ENCODE assay signal across 1 cellular context in genomic region chr22:44697423-44698179, GRCh38.
A peak's percentile ranks its signal among the peaks of the same experiment; 100 is the strongest.
TF ChIP-seq lines count a peak whose summit lies in the region.

No MANE protein-coding gene starts in this region.

TF ChIP-seq in K562, 482 proteins besides CTCF, POLR2A, EP300 and RAD21 (continued from another document and continues in another):
- TF ChIP-seq RNF219 (CRISPR knock-in tag; IDR thresholded peaks at IDR 0.05) = no peak
- TF ChIP-seq SMARCB1 (IDR thresholded peaks at IDR 0.05; ENCODE audit: insufficient read length, low read depth) = no peak
- peak; percentile 13; the same call in 1 of the 2 replicates for TF ChIP-seq CREM (IDR thresholded peaks at IDR 0.05; ENCODE audit: low read depth)
- no peak for TF ChIP-seq LARP7 (IDR thresholded peaks at IDR 0.05)
- peak; percentile 83 for TF ChIP-seq CHD4 (IDR thresholded peaks at IDR 0.05; ENCODE audit: insufficient read depth, insufficient replicate concordance, low read depth, low read length, poor library complexity, severe bottlenecking)
- no peak for TF ChIP-seq ZNF584 (CRISPR knock-in tag; IDR thresholded peaks at IDR 0.05; ENCODE audit: low read depth)
- TF ChIP-seq ZBTB49 (CRISPR knock-in tag; IDR thresholded peaks at IDR 0.05; ENCODE audit: borderline replicate concordance) = no peak
- no peak for TF ChIP-seq ZNF431 (CRISPR knock-in tag; IDR thresholded peaks at IDR 0.05)
- no peak for TF ChIP-seq E2F6 (IDR thresholded peaks at IDR 0.05; ENCODE audit: borderline replicate concordance in 1 of 2, extremely low read depth in 1 of 2, insufficient read depth in 1 of 2, insufficient read length in 1 of 2, low read depth in 1 of 2, low read length in 1 of 2, poor library complexity in 1 of 2, severe bottlenecking in 1 of 2)
- no peak for TF ChIP-seq DLX4 (CRISPR knock-in tag; IDR thresholded peaks at IDR 0.05)
- no peak for TF ChIP-seq TFAM (CRISPR knock-in tag; conservative IDR thresholded peaks at IDR 0.05)
- TF ChIP-seq NONO (IDR thresholded peaks at IDR 0.05; ENCODE audit: low read depth in 2 of 2, low read length in 1 of 2) = no peak
- TF ChIP-seq ZNF239 (CRISPR knock-in tag; IDR thresholded peaks at IDR 0.05) = no peak
- no peak for TF ChIP-seq SMAD2 (IDR thresholded peaks at IDR 0.05; ENCODE audit: low read depth, low read length)
- TF ChIP-seq TOE1 (IDR thresholded peaks at IDR 0.05; ENCODE audit: borderline replicate concordance) = no peak
- TF ChIP-seq TOE1 (CRISPR knock-in tag; IDR thresholded peaks at IDR 0.05; ENCODE audit: borderline replicate concordance, low read depth) = no peak
- no peak for TF ChIP-seq E2F4 (CRISPR knock-in tag; IDR thresholded peaks at IDR 0.05; ENCODE audit: low read depth)
- TF ChIP-seq ELF2 (CRISPR knock-in tag; IDR thresholded peaks at IDR 0.05) = no peak
- TF ChIP-seq ZNF134 (CRISPR knock-in tag; conservative IDR thresholded peaks at IDR 0.05) = no peak
- no peak for TF ChIP-seq ZNF764 (CRISPR knock-in tag; IDR thresholded peaks at IDR 0.05; ENCODE audit: low read depth)
- TF ChIP-seq POLR2G (IDR thresholded peaks at IDR 0.05; ENCODE audit: low read depth, low read length) = no peak
- no peak for TF ChIP-seq ZNF57 (CRISPR knock-in tag; IDR thresholded peaks at IDR 0.05)
- TF ChIP-seq ZNF551 (CRISPR knock-in tag; IDR thresholded peaks at IDR 0.05) = no peak
- TF ChIP-seq DIDO1 (tag; IDR thresholded peaks at IDR 0.05; ENCODE audit: low read depth) = no peak
- no peak for TF ChIP-seq ETV1 (tag; conservative IDR thresholded peaks at IDR 0.05; ENCODE audit: low read depth)
- TF ChIP-seq ZFP30 (CRISPR knock-in tag; IDR thresholded peaks at IDR 0.05; ENCODE audit: borderline replicate concordance) = no peak
- no peak for TF ChIP-seq CREBBP (IDR thresholded peaks at IDR 0.05; ENCODE audit: low read depth, low read length)
- TF ChIP-seq SMC3 (conservative IDR thresholded peaks at IDR 0.05; ENCODE audit: insufficient read depth, low read depth, low read length) = peak; percentile 47; the same call in 1 of the 2 replicates
- TF ChIP-seq CAMTA2 (CRISPR knock-in tag; conservative IDR thresholded peaks at IDR 0.05) = no peak
- TF ChIP-seq BRCA1 (IDR thresholded peaks at IDR 0.05) = no peak
- no peak for TF ChIP-seq BRCA1 (CRISPR knock-in tag; IDR thresholded peaks at IDR 0.05)
- TF ChIP-seq ADNP (tag; IDR thresholded peaks at IDR 0.05) = peak; percentile 93
- no peak for TF ChIP-seq RFX7 (CRISPR knock-in tag; IDR thresholded peaks at IDR 0.05)
- TF ChIP-seq HDAC2 (IDR thresholded peaks at IDR 0.05) = peak; percentile 82
- TF ChIP-seq JUND (IDR thresholded peaks at IDR 0.05; ENCODE audit: borderline replicate concordance, low read depth, low read length) = no peak
- no peak for TF ChIP-seq JUND (tag; IDR thresholded peaks at IDR 0.05; ENCODE audit: borderline replicate concordance, low read depth, low read length)
- no peak for TF ChIP-seq TAF1 (IDR thresholded peaks at IDR 0.05; ENCODE audit: control insufficient read depth, extremely low read depth, insufficient read depth, low read length, severe bottlenecking)
- TF ChIP-seq TAF15 (IDR thresholded peaks at IDR 0.05; ENCODE audit: low read depth, low read length) = no peak
- TF ChIP-seq ATF6 (CRISPR knock-in tag; IDR thresholded peaks at IDR 0.05) = no peak
- no peak for TF ChIP-seq FOXK2 (conservative IDR thresholded peaks at IDR 0.05 in 1 of 2, IDR thresholded peaks at IDR 0.05 in 1 of 2; ENCODE audit: low read depth in 2 of 2)
- TF ChIP-seq GATA2 (CRISPR knock-in tag; IDR thresholded peaks at IDR 0.05) = no peak
- peak; percentile 87 for TF ChIP-seq SMARCA5 (IDR thresholded peaks at IDR 0.05)
- no peak for TF ChIP-seq ZNF444 (CRISPR knock-in tag; IDR thresholded peaks at IDR 0.05)
- TF ChIP-seq ETS2 (tag; IDR thresholded peaks at IDR 0.05; ENCODE audit: borderline replicate concordance, poor library complexity, severe bottlenecking) = no peak
- no peak for TF ChIP-seq POLR2H (tag; IDR thresholded peaks at IDR 0.05; ENCODE audit: low read depth)
- no peak for TF ChIP-seq JUN (IDR thresholded peaks at IDR 0.05; ENCODE audit: borderline replicate concordance, low read depth, low read length)
- no peak for TF ChIP-seq JUN (CRISPR knock-in tag; IDR thresholded peaks at IDR 0.05; ENCODE audit: borderline replicate concordance)
- no peak for TF ChIP-seq RB1 (IDR thresholded peaks at IDR 0.05; ENCODE audit: low read depth)
- TF ChIP-seq RBM25 (IDR thresholded peaks at IDR 0.05; ENCODE audit: low read depth, low read length, severe bottlenecking) = peak; percentile 91
- TF ChIP-seq PHF20 (IDR thresholded peaks at IDR 0.05; ENCODE audit: partially characterized antibody) = peak; percentile 44
- no peak for TF ChIP-seq ZNF133 (CRISPR knock-in tag; IDR thresholded peaks at IDR 0.05)
- no peak for TF ChIP-seq HDAC1 (IDR thresholded peaks at IDR 0.05)
- TF ChIP-seq RBBP5 (IDR thresholded peaks at IDR 0.05; ENCODE audit: borderline replicate concordance, insufficient read depth, low read length, poor library complexity, severe bottlenecking) = no peak
- no peak for TF ChIP-seq HEY1 (CRISPR knock-in tag; IDR thresholded peaks at IDR 0.05; ENCODE audit: borderline replicate concordance)
- TF ChIP-seq PTBP1 (IDR thresholded peaks at IDR 0.05; ENCODE audit: low read depth, low read length) = 0 out of 2 replicates have a peak, but pooled peaks have one; percentile 57
- no peak for TF ChIP-seq CBFB (CRISPR knock-in tag; IDR thresholded peaks at IDR 0.05)
- TF ChIP-seq KAT2B (IDR thresholded peaks at IDR 0.05; ENCODE audit: low read depth, low read length) = no peak
- TF ChIP-seq PREB (CRISPR knock-in tag; IDR thresholded peaks at IDR 0.05) = no peak
- no peak for TF ChIP-seq NCOR1 (IDR thresholded peaks at IDR 0.05)
- TF ChIP-seq HOXB6 (CRISPR knock-in tag; IDR thresholded peaks at IDR 0.05; ENCODE audit: borderline replicate concordance) = no peak
- no peak for TF ChIP-seq ZNF311 (CRISPR knock-in tag; IDR thresholded peaks at IDR 0.05)
- 0 out of 2 replicates have a peak, but pooled peaks have one; percentile 21 for TF ChIP-seq NFIC (IDR thresholded peaks at IDR 0.05)
- no peak for TF ChIP-seq POLR2AphosphoS2 (IDR thresholded peaks at IDR 0.05; ENCODE audit: low read length)
- TF ChIP-seq ZNF644 (tag; IDR thresholded peaks at IDR 0.05; ENCODE audit: low read depth) = no peak
- no peak for TF ChIP-seq BCL6 (CRISPR knock-in tag; IDR thresholded peaks at IDR 0.05)
- TF ChIP-seq SLC30A9 (CRISPR knock-in tag; IDR thresholded peaks at IDR 0.05) = no peak
- no peak for TF ChIP-seq NBN (IDR thresholded peaks at IDR 0.05; ENCODE audit: low read depth)
- no peak for TF ChIP-seq MAFG (tag; conservative IDR thresholded peaks at IDR 0.05)
- TF ChIP-seq MXD1 (CRISPR knock-in tag; IDR thresholded peaks at IDR 0.05; ENCODE audit: borderline replicate concordance, poor library complexity, severe bottlenecking) = no peak
- TF ChIP-seq SMARCC2 (IDR thresholded peaks at IDR 0.05; ENCODE audit: low read depth) = no peak
- no peak for TF ChIP-seq POLR2AphosphoS5 (IDR thresholded peaks at IDR 0.05; ENCODE audit: control insufficient read depth, insufficient read depth, low read depth, low read length)
- no peak for TF ChIP-seq SREBF2 (CRISPR knock-in tag; IDR thresholded peaks at IDR 0.05)
- TF ChIP-seq ZNF24 (IDR thresholded peaks at IDR 0.05) = no peak
- no peak for TF ChIP-seq MITF (IDR thresholded peaks at IDR 0.05)
- TF ChIP-seq CC2D1A (IDR thresholded peaks at IDR 0.05) = 0 out of 2 replicates have a peak, but pooled peaks have one; percentile 57
- no peak for TF ChIP-seq OTX1 (CRISPR knock-in tag; IDR thresholded peaks at IDR 0.05)
- no peak for TF ChIP-seq NR4A1 (CRISPR knock-in tag; IDR thresholded peaks at IDR 0.05)
- no peak for TF ChIP-seq NR4A1 (tag; IDR thresholded peaks at IDR 0.05)
